13 cellular contexts compared by ENCODE assay signal in genomic region chr13:27176772-27177171, GRCh38.
"Had no signal": no experiment of that assay in that cellular context is flagged by ENCODE, and none has a peak within 500 bp of the region (broad histone marks: within the 10 kb centered on the region; RNA-seq: fewer than 3 reads in every experiment).

No MANE protein-coding gene starts in this region.

- H3K27ac Mint-ChIP-seq: natural killer cell had no signal

- H3K4me3 Mint-ChIP-seq: natural killer cell had no signal

- DNase-seq: activated gamma-delta T cell treated with Interleukin-2 at 50 U/mL for 16 hours; activated T-cell treated with anti-CD3 and anti-CD28 coated beads, Interleukin-2, amount 50 U/mL, for 48 hours; hypothalamus; lower lobe of right lung; natural killer cell; occipital lobe; spleen; stimulated activated CD4-positive, alpha-beta T cell treated with anti-CD3 and anti-CD28 coated beads, Interleukin-1b, Interleukin-23, amount 100 ng/mL, for 48 hours; stimulated activated naive CD4-positive, alpha-beta T cell; T-helper 2 cell; upper lobe of left lung had no signal

- H3K9me3 Mint-ChIP-seq: natural killer cell had no signal

- H3K36me3 Mint-ChIP-seq: natural killer cell had no signal

- ATAC-seq: esophagus mucosa, lower lobe of right lung, natural killer cell, sciatic nerve had no signal
